In the genomic region with DNA sequence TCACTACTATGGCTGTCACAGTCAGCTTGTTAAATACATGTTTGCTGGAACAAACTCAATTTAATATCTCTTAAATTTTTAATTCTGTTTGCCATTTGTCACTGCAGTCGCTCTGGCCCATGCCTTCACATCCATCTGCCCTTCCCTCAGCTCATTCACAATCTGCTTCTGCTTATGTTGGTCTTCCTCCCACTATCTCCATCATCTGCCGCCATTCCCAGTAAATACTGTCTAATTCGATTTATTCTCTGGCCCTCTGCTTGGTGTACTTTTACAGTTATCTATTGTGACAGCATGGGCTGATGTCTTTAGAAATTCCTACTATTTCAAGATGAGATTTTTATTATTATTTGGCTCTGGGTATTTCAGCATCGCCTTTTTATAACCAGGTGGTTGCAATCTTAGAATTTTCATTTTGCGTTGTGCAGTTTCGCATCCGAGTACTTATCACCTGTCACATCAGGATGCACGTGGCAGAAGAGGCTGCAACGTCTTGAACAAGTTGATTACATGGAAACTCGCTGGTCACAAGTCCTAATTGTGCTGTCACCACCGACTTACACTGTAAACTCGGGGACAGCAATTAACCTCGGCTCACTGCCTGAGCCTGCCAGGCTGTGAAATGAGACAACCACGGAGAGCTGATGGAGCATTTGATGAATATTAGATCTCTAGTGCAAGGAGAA, we compare ENCODE assay signal across 2 cellular contexts.
TF ChIP-seq lines count a peak whose summit lies in the region.

No MANE protein-coding gene starts in this region.

TF ChIP-seq in IMR-90, 13 proteins besides CTCF, POLR2A, EP300 and RAD21 (continued from another document):
- TF ChIP-seq USF2 (IDR thresholded peaks at IDR 0.05; ENCODE audit: low read depth, low read length): no peak
- TF ChIP-seq NFE2L2 (IDR thresholded peaks at IDR 0.05; ENCODE audit: low read depth, low read length): no peak
- TF ChIP-seq CEBPB (IDR thresholded peaks at IDR 0.05; ENCODE audit: low read depth, low read length): no peak
- TF ChIP-seq, protein P1, sequence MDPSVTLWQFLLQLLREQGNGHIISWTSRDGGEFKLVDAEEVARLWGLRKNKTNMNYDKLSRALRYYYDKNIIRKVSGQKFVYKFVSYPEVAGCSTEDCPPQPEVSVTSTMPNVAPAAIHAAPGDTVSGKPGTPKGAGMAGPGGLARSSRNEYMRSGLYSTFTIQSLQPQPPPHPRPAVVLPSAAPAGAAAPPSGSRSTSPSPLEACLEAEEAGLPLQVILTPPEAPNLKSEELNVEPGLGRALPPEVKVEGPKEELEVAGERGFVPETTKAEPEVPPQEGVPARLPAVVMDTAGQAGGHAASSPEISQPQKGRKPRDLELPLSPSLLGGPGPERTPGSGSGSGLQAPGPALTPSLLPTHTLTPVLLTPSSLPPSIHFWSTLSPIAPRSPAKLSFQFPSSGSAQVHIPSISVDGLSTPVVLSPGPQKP (IDR thresholded peaks at IDR 0.05; ENCODE audit: borderline replicate concordance, low read depth, low read length): no peak
- TF ChIP-seq MXI1 (IDR thresholded peaks at IDR 0.05; ENCODE audit: borderline replicate concordance, low read depth, low read length): no peak
- TF ChIP-seq MAFK (IDR thresholded peaks at IDR 0.05; ENCODE audit: low read depth, low read length): no peak
- no peak for TF ChIP-seq CHD1 (IDR thresholded peaks at IDR 0.05; ENCODE audit: low read depth, low read length)
- TF ChIP-seq BHLHE40 (IDR thresholded peaks at IDR 0.05; ENCODE audit: low read depth, low read length): no peak

TF ChIP-seq in neural cell, 6 proteins besides CTCF, POLR2A, EP300 and RAD21 (continued from another document):
- TF ChIP-seq, protein P2, sequence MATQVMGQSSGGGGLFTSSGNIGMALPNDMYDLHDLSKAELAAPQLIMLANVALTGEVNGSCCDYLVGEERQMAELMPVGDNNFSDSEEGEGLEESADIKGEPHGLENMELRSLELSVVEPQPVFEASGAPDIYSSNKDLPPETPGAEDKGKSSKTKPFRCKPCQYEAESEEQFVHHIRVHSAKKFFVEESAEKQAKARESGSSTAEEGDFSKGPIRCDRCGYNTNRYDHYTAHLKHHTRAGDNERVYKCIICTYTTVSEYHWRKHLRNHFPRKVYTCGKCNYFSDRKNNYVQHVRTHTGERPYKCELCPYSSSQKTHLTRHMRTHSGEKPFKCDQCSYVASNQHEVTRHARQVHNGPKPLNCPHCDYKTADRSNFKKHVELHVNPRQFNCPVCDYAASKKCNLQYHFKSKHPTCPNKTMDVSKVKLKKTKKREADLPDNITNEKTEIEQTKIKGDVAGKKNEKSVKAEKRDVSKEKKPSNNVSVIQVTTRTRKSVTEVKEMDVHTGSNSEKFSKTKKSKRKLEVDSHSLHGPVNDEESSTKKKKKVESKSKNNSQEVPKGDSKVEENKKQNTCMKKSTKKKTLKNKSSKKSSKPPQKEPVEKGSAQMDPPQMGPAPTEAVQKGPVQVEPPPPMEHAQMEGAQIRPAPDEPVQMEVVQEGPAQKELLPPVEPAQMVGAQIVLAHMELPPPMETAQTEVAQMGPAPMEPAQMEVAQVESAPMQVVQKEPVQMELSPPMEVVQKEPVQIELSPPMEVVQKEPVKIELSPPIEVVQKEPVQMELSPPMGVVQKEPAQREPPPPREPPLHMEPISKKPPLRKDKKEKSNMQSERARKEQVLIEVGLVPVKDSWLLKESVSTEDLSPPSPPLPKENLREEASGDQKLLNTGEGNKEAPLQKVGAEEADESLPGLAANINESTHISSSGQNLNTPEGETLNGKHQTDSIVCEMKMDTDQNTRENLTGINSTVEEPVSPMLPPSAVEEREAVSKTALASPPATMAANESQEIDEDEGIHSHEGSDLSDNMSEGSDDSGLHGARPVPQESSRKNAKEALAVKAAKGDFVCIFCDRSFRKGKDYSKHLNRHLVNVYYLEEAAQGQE (IDR thresholded peaks at IDR 0.05; ENCODE audit: borderline replicate concordance): peak; percentile 68
